In the genomic region with DNA sequence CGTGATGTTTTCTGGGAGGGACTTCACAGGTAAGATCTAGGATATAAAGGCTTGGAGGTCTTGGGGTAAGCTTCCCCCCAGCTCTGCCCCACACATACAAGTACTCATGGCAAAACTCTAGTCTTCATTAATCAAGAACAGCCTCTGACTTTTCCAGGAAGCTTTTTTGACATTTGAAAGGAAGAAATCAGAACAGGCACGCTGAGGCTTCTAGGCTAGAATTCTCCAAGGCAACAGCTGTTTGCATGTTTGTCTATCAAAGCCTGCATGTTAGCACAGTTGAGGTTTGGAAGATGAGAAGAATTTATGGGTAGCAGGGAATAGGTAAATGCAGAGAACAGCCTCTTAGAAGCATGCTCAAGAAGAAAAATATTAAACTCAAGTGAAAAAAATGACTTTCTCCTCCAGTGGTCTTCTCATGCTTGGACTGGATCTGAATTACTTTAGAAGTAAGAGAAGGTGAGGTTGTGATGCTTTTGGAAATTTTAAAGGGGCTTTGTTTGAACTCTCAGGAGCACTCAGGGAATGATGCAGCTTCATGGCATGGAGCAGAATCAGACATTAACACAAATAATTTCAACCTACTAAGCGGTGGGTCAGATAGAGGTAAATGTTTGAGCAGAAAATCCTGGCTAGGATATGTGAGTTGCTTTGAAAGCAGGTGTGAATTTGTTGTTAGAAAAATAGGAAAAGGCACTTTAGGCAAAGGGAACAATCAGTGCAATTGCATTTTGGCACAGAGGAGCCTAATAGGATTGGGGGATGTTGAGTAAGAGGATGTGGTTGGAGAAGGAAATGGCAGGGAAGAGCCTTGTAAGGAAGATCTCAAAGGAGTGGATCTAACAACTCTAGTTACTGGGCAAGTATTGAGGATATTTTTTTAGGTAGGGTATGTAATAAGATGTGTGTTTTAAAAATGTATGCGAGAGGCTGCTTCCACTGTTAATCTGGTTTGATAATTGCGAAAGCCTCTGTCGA, we compare ENCODE assay signal across 17 cellular contexts.
DNase-seq lines count a peak whose midpoint lies in the region; ATAC-seq and TF ChIP-seq lines count a peak whose summit lies in the region.
"Had no signal": no experiment of that assay in that cellular context is flagged by ENCODE, and none has a peak within 500 bp of the region (broad histone marks: within the 10 kb centered on the region; RNA-seq: fewer than 3 reads in every experiment).

No MANE protein-coding gene starts in this region.

- no peak overlapping the region for H2AFZ ChIP-seq in neural cell (ENCODE audit: low read depth, low read length)

- TF ChIP-seq RAD21 in neural cell (conservative IDR thresholded peaks at IDR 0.05): no peak

- no peaks in the 10 kb centered on the region for H3K9me3 ChIP-seq in neural cell (ENCODE audit: low read length)
- H3K9me3 ChIP-seq: transverse colon had no signal

- no peaks in the 10 kb centered on the region for H4K20me1 ChIP-seq in neural cell (ENCODE audit: insufficient read depth)

- H3K9ac ChIP-seq in neural cell (ENCODE audit: low read length): no peak overlapping the region

- no peaks in the 10 kb centered on the region for H3K79me2 ChIP-seq in neural cell (replicated peaks; ENCODE audit: insufficient read depth, low read length)

- no peaks in the 10 kb centered on the region for H3K9me2 ChIP-seq in neural cell (ENCODE audit: insufficient read depth, low read length)

- no peak for ATAC-seq in GM18870 (IDR thresholded peaks at IDR 0.05; ENCODE audit: unreplicated experiment)
- no peak for ATAC-seq in GM19397 (IDR thresholded peaks at IDR 0.05; ENCODE audit: unreplicated experiment)
- ATAC-seq: activated CD4-positive, alpha-beta T cell treated with anti-CD3 and anti-CD28 coated beads for 36 hours had no signal

- peak overlapping the region; percentile 26 for H3K27ac ChIP-seq in neural cell (ENCODE audit: low read length)
- H3K27ac ChIP-seq: transverse colon had no signal

- H3K4me2 ChIP-seq in neural cell (ENCODE audit: low read length): no peak overlapping the region

- no peak overlapping the region for H3K4me3 ChIP-seq in fibroblast of mammary gland (ENCODE audit: control insufficient read depth, low read depth, low read length)
- H3K4me3 ChIP-seq in neural cell (ENCODE audit: low read length): peak overlapping the region; percentile 27
- H3K4me3 ChIP-seq: transverse colon had no signal

- no peak for TF ChIP-seq EP300 in neural cell (conservative IDR thresholded peaks at IDR 0.05; ENCODE audit: poor library complexity, severe bottlenecking)

- H3F3A ChIP-seq in neural cell (ENCODE audit: insufficient read depth, low read length, poor library complexity, severe bottlenecking): no peaks in the 10 kb centered on the region

- DNase-seq in Daoy (ENCODE audit: low read depth) (peak; percentile 67), RPMI7951 (ENCODE audit: low read depth) (peak; percentile 16), fibroblast of mammary gland (ENCODE audit: low read depth) (peak; percentile 45), superior temporal gyrus (ENCODE audit: extremely low spot score) (no peak), NCI-H2081 (lab: John Stamatoyannopoulos, UW) (no peak)
- DNase-seq: activated CD4-positive, alpha-beta T cell treated with anti-CD3 and anti-CD28 coated beads for 36 hours; central memory CD4-positive, alpha-beta T cell; head of caudate nucleus; KBM-7; left cardiac atrium; naive B cell; NCI-H1417 treated with DMSO at 0.1 percent for 48 hours; SIG-M5; transverse colon had no signal

- TF ChIP-seq CTCF in fibroblast of mammary gland (conservative IDR thresholded peaks at IDR 0.05; ENCODE audit: control insufficient read depth, insufficient read depth, low read depth, low read length) (no peak), neural cell (IDR thresholded peaks at IDR 0.05; ENCODE audit: poor library complexity, severe bottlenecking) (no peak)

- no peaks in the 10 kb centered on the region for H3K36me3 ChIP-seq in neural cell (ENCODE audit: insufficient read depth, low read length)
- H3K36me3 ChIP-seq: transverse colon had no signal

- no peaks in the 10 kb centered on the region for H3K27me3 ChIP-seq in neural cell (ENCODE audit: insufficient read depth, low read depth, low read length)
- H3K27me3 ChIP-seq: transverse colon had no signal

TF ChIP-seq in neural cell, 6 proteins besides CTCF, POLR2A, EP300 and RAD21:
- no peak for TF ChIP-seq EZH2 (IDR thresholded peaks at IDR 0.05; ENCODE audit: borderline replicate concordance, insufficient read depth, low read length, poor library complexity, severe bottlenecking)
- TF ChIP-seq POLR2AphosphoS5 (IDR thresholded peaks at IDR 0.05): no peak
- TF ChIP-seq MXI1 (conservative IDR thresholded peaks at IDR 0.05; ENCODE audit: poor library complexity, severe bottlenecking): no peak
- TF ChIP-seq TAF1 (IDR thresholded peaks at IDR 0.05; ENCODE audit: low read depth): no peak

Comparison
In these comparisons a context has a peak if more than half of its experiments do, and no peak if none do; other contexts are left out.
1. DNase-seq: peak in Daoy (single experiment), RPMI7951 (single experiment) and fibroblast of mammary gland (single experiment); none in superior temporal gyrus (single experiment) and NCI-H2081 (0 of 2).